In genomic region chr2:169583494-169583893, GRCh38 we compare ENCODE assay signal across 8 cellular contexts. TPM values are rescaled to one million over a fixed set of nuclear protein-coding genes. Genes with fewer than 3 reads are reported as not detected.
DNase-seq lines count a peak whose midpoint lies in the region; ATAC-seq, FAIRE-seq and TF ChIP-seq lines count a peak whose summit lies in the region.

No MANE protein-coding gene starts in this region.

- H3K4me3 ChIP-seq in HepG2 (replicated peaks in 1 of 3; ENCODE audit: insufficient read depth in 1 of 3, low read depth in 2 of 3, low read length in 3 of 3) (peak overlapping the region in 2 of 3 experiments; percentile 96 to 99; a peak in 3 of 6 replicates), right lobe of liver (no peak overlapping the region), uterus (no peak overlapping the region)

- FAIRE-seq in HepG2 (lab: Jason Lieb, UNC), result no peak

- H3K36me3 ChIP-seq in HepG2 (replicated peaks in 1 of 2; ENCODE audit: control insufficient read depth in 1 of 2, insufficient read depth in 2 of 2, low read length in 2 of 2) (no peaks in the 10 kb centered on the region), right lobe of liver (no peaks in the 10 kb centered on the region), uterus (no peaks in the 10 kb centered on the region)

- CTCF ChIA-PET in HepG2 (lab: Yijun Ruan, JAX; ENCODE audit: low intra/inter-chr PET ratio, low total read pairs), result no interaction called here

- ATAC-seq in HepG2 (no peak), right lobe of liver (no peak)

- in situ Hi-C loops in HepG2 (cut with HindIII; ENCODE audit: extremely low pct_ligation_motif_present, low pct_unique_long_range_greater_than_20kb), result no loop called here

- H3K4me3 Mint-ChIP-seq in brain, result peak overlapping the region; percentile 49 to 100 (median 99)
- peak overlapping the region; percentile 58 to 100 (median 74) for H3K4me3 Mint-ChIP-seq in nephron

- H3K4me2 ChIP-seq in HepG2 (ENCODE audit: low read depth, low read length), result peak overlapping the region; percentile 75

- POLR2A ChIA-PET in HepG2 (lab: Yijun Ruan, JAX), result interaction anchor here (2.4 kb wide), 1 partner anchor 10 kb away, joined by 21 read pairs; the partner anchor contains the start of gene FASTKD1

- no peak for TF ChIP-seq RAD21 in HepG2 (CRISPR knock-in tag; IDR thresholded peaks at IDR 0.05)

- TF ChIP-seq CTCF in HepG2 (CRISPR knock-in tag; IDR thresholded peaks at IDR 0.05) (no peak), right lobe of liver (IDR thresholded peaks at IDR 0.05) (no peak), brain (conservative IDR thresholded peaks at IDR 0.05) (no peak), nephron (IDR thresholded peaks at IDR 0.05; ENCODE audit: unreplicated experiment in 3 of 3) (no peak), uterus (IDR thresholded peaks at IDR 0.05) (no peak)

- H3K27ac Mint-ChIP-seq in brain, result peak overlapping the region in 3 of 5 experiments; percentile 81 to 100 (median 100)
- H3K27ac Mint-ChIP-seq in nephron, result peak overlapping the region in 1 of 3 experiments; percentile 96

- peaks cover 43% of the 10 kb centered on the region for H3K79me2 ChIP-seq in HepG2 (ENCODE audit: insufficient read depth, low read length)

- H3K9ac ChIP-seq in HepG2 (ENCODE audit: insufficient read depth, low read depth, low read length), result peak overlapping the region; percentile 98; the same call in 1 of the 2 replicates

- H3K27me3 ChIP-seq in HepG2 (ENCODE audit: control insufficient read depth in 1 of 2, insufficient read depth in 2 of 2, low read length in 2 of 2) (peaks cover 0 to 7% of the 10 kb centered on the region in 2 experiments; a peak in 2 of 5 replicates), right lobe of liver (no peaks in the 10 kb centered on the region), uterus (no peaks in the 10 kb centered on the region)

- peaks cover 24% of the 10 kb centered on the region for H4K20me1 ChIP-seq in HepG2 (ENCODE audit: insufficient read depth, low read length)

- H3K9me3 Mint-ChIP-seq in brain, result peaks cover 4 to 27% (median 15%) of the 10 kb centered on the region in 5 experiments
- H3K9me3 Mint-ChIP-seq in nephron, result peaks cover 6% of the 10 kb centered on the region

- intact Hi-C loops in HepG2 (cut with micrococcal nuclease; ENCODE audit: unreplicated experiment) (no loop called here), right lobe of liver (cut with DNase I) (no loop called here), uterus (cut with DNase I; ENCODE audit: low total_unique reads) (no loop called here)

- H3K4me1 Mint-ChIP-seq in brain (peaks cover 31% of the 10 kb centered on the region), nephron (peaks cover 18% of the 10 kb centered on the region)

- DNase-seq in HepG2 (ENCODE audit: low spot score) (no peak), right lobe of liver (no peak), uterus (no peak), NCI-H526 treated with DMSO at 0.1 percent for 48 hours (lab: John Stamatoyannopoulos, UW) (no peak), NCI-H2196 (lab: John Stamatoyannopoulos, UW; ENCODE audit: unreplicated experiment) (no peak), SKM-1 treated with dmso at 0.1 percent for 144 hours (lab: John Stamatoyannopoulos, UW; ENCODE audit: unreplicated experiment) (no peak)

- H3K9me3 ChIP-seq in HepG2 (ENCODE audit: low read length), result no peaks in the 10 kb centered on the region
- H3K9me3 ChIP-seq in right lobe of liver, result no peaks in the 10 kb centered on the region
- no peaks in the 10 kb centered on the region for H3K9me3 ChIP-seq in uterus

- peaks cover 31% of the 10 kb centered on the region for H3K27me3 Mint-ChIP-seq in brain
- peaks cover 4% of the 10 kb centered on the region for H3K27me3 Mint-ChIP-seq in nephron (ENCODE audit: low read depth)

- H3K27ac ChIP-seq in HepG2 (ENCODE audit: extremely low read length, insufficient read depth, low read length) (peak overlapping the region; percentile 96), right lobe of liver (peak overlapping the region in 1 of 3 donors; percentile 82), uterus (peak overlapping the region; percentile 92 to 95)

- H3K4me1 ChIP-seq in HepG2 (ENCODE audit: insufficient read depth, low read length), result peaks cover 27% of the 10 kb centered on the region
- H3K4me1 ChIP-seq in right lobe of liver, result peaks cover 0 to 15% (median 5%) of the 10 kb centered on the region in 4 donors
- H3K4me1 ChIP-seq in uterus, result peaks cover 0 to 3% of the 10 kb centered on the region in 2 donors

- peaks cover 26% of the 10 kb centered on the region for H3K36me3 Mint-ChIP-seq in brain
- H3K36me3 Mint-ChIP-seq in nephron (ENCODE audit: low read depth), result peaks cover 10% of the 10 kb centered on the region

- no TSS peak for BruUV-seq in HepG2 (replicated peaks; lab: Mats Ljungman, UMichigan)

- peak overlapping the region; percentile 98 for H2AFZ ChIP-seq in HepG2 (ENCODE audit: low read length)

- TF ChIP-seq EP300 in HepG2 (IDR thresholded peaks at IDR 0.05; ENCODE audit: low read depth in 2 of 2, low read length in 2 of 2) (no peak), HepG2 (CRISPR knock-in tag; IDR thresholded peaks at IDR 0.05; ENCODE audit: borderline replicate concordance) (no peak)

- TF ChIP-seq POLR2A in HepG2 (IDR thresholded peaks at IDR 0.05; ENCODE audit: insufficient read depth in 1 of 2, low read depth in 2 of 2, low read length in 2 of 2), result no peak
- TF ChIP-seq POLR2A in right lobe of liver (IDR thresholded peaks at IDR 0.05), result no peak
- TF ChIP-seq POLR2A in uterus (IDR thresholded peaks at IDR 0.05), result no peak

- 97% methylated on average over 5 of the region's 5 CpGs for WGBS in HepG2 (ENCODE audit: low lambda C conversion rate)
- WGBS in right lobe of liver (ENCODE audit: insufficient coverage, low coverage, low lambda C conversion rate, missing lambda C conversion rate), result 91% methylated on average over 5 of the region's 5 CpGs

TF ChIP-seq in HepG2, 621 proteins besides CTCF, POLR2A, EP300 and RAD21 (continues in another document):
- 0 out of 2 replicates have a peak, but pooled peaks have one; percentile 4 for TF ChIP-seq FLYWCH1 (CRISPR knock-in tag; IDR thresholded peaks at IDR 0.05)
- no peak for TF ChIP-seq PRMT3 (CRISPR knock-in tag; IDR thresholded peaks at IDR 0.05; ENCODE audit: borderline replicate concordance, low read depth)

RNA-seq across cellular contexts. Expression of gene PPIG, which starts 0.7 kb away (rescaled TPM):
- total RNA-seq in HepG2 (2016; rRNA removed; fragmentation: Illumina TruSeq; extraction: Trizol) (81.0 and 133 TPM in 2 replicates), right lobe of liver (10 to 100 TPM; 15.1 to 27.7 (median 23.8) TPM), uterus (10 to 100 TPM; 24.3 to 83.4 (median 59.0) TPM)
- total RNA-seq in HepG2 (2016; cell fraction: cytosol; rRNA removed; fragmentation: Illumina TruSeq; extraction: Trizol; ENCODE audit: low read depth), result 43.8 and 52.0 TPM in 2 replicates
- 82.9 and 127 TPM in 2 replicates for total RNA-seq in HepG2 (2016; cell fraction: insoluble cytoplasmic fraction; rRNA removed; fragmentation: Illumina TruSeq; extraction: Trizol)
- total RNA-seq in HepG2 (2016; cell fraction: membrane; rRNA removed; fragmentation: Illumina TruSeq; extraction: Trizol), result 24.4 and 29.2 TPM in 2 replicates
- total RNA-seq in HepG2 (2016; cell fraction: nucleus; rRNA removed; fragmentation: Illumina TruSeq; extraction: Trizol), result 72.4 and 83.1 TPM in 2 replicates
- polyA plus RNA-seq in HepG2 (2011; rRNA removed) (22.2 and 31.3 TPM in 2 replicates), brain (ENCODE audit: insufficient read depth, low read depth, low replicate concordance) (8.1 TPM)
- 8.5 and 17.7 TPM in 2 replicates for polyA plus RNA-seq in HepG2 (2011; cell fraction: cytosol; rRNA removed)
- 13.5 and 16.6 TPM in 2 replicates for polyA plus RNA-seq in HepG2 (2011; cell fraction: nucleus; rRNA removed)
- polyA plus RNA-seq in HepG2 (2012), result 32.8 and 61.8 TPM in 2 replicates
- polyA plus RNA-seq in HepG2 (2016; cell fraction: cytosol; fragmentation: Illumina TruSeq; extraction: Trizol; ENCODE audit: low read depth), result 2.2 and 3.7 TPM in 2 replicates
- polyA plus RNA-seq in HepG2 (2016; cell fraction: insoluble cytoplasmic fraction; fragmentation: Illumina TruSeq; extraction: Trizol; ENCODE audit: low read depth), result 126 and 138 TPM in 2 replicates
- polyA plus RNA-seq in HepG2 (2016; cell fraction: membrane; fragmentation: Illumina TruSeq; extraction: Trizol; ENCODE audit: low read depth), result 5.0 and 7.1 TPM in 2 replicates
- 86.8 and 89.0 TPM in 2 replicates for polyA plus RNA-seq in HepG2 (2016; cell fraction: nucleus; fragmentation: Illumina TruSeq; extraction: Trizol; ENCODE audit: insufficient read depth, low read depth)
- 4.2 and 10.6 TPM in 2 replicates for polyA minus RNA-seq in HepG2 (2011; rRNA and poly(A)+ RNA removed; ENCODE audit: low replicate concordance)
- 14.6 and 17.6 TPM in 2 replicates for polyA minus RNA-seq in HepG2 (2011; cell fraction: cytosol; rRNA and poly(A)+ RNA removed)
- polyA minus RNA-seq in HepG2 (2011; cell fraction: nucleus; rRNA and poly(A)+ RNA removed), result 76.1 and 82.5 TPM in 2 replicates

RNA-seq across cellular contexts. Expression of gene FASTKD1, which starts 9.8 kb away (rescaled TPM):
- total RNA-seq in HepG2 (2016; rRNA removed; fragmentation: Illumina TruSeq; extraction: Trizol), result 38.0 and 43.2 TPM in 2 replicates
- 15.5 and 18.7 TPM in 2 replicates for total RNA-seq in HepG2 (2016; cell fraction: cytosol; rRNA removed; fragmentation: Illumina TruSeq; extraction: Trizol; ENCODE audit: low read depth)
- 37.9 and 45.6 TPM in 2 replicates for total RNA-seq in HepG2 (2016; cell fraction: insoluble cytoplasmic fraction; rRNA removed; fragmentation: Illumina TruSeq; extraction: Trizol)
- 20.1 and 23.7 TPM in 2 replicates for total RNA-seq in HepG2 (2016; cell fraction: membrane; rRNA removed; fragmentation: Illumina TruSeq; extraction: Trizol)
- 35.9 and 37.3 TPM in 2 replicates for total RNA-seq in HepG2 (2016; cell fraction: nucleus; rRNA removed; fragmentation: Illumina TruSeq; extraction: Trizol)
- 23.8 and 35.0 TPM in 2 replicates for polyA plus RNA-seq in HepG2 (2011; rRNA removed)
- 7.2 and 9.4 TPM in 2 replicates for polyA plus RNA-seq in HepG2 (2011; cell fraction: cytosol; rRNA removed)
- 36.2 and 36.8 TPM in 2 replicates for polyA plus RNA-seq in HepG2 (2011; cell fraction: nucleus; rRNA removed)
- 25.2 and 26.2 TPM in 2 replicates for polyA plus RNA-seq in HepG2 (2012)
- polyA plus RNA-seq in HepG2 (2016; cell fraction: cytosol; fragmentation: Illumina TruSeq; extraction: Trizol; ENCODE audit: low read depth), result 3.0 and 3.8 TPM in 2 replicates
- polyA plus RNA-seq in HepG2 (2016; cell fraction: insoluble cytoplasmic fraction; fragmentation: Illumina TruSeq; extraction: Trizol; ENCODE audit: low read depth), result 34.0 and 34.1 TPM in 2 replicates
- polyA plus RNA-seq in HepG2 (2016; cell fraction: membrane; fragmentation: Illumina TruSeq; extraction: Trizol; ENCODE audit: low read depth), result 9.0 and 9.3 TPM in 2 replicates
- 55.1 and 62.3 TPM in 2 replicates for polyA plus RNA-seq in HepG2 (2016; cell fraction: nucleus; fragmentation: Illumina TruSeq; extraction: Trizol; ENCODE audit: insufficient read depth, low read depth)
- polyA minus RNA-seq in HepG2 (2011; rRNA and poly(A)+ RNA removed; ENCODE audit: low replicate concordance), result 9.1 and 13.1 TPM in 2 replicates
- polyA minus RNA-seq in HepG2 (2011; cell fraction: cytosol; rRNA and poly(A)+ RNA removed), result 9.1 and 15.7 TPM in 2 replicates
- polyA minus RNA-seq in HepG2 (2011; cell fraction: nucleus; rRNA and poly(A)+ RNA removed), result 86.7 and 90.4 TPM in 2 replicates
- 10 to 100 TPM; 11.6 to 21.1 (median 13.4) TPM for total RNA-seq in right lobe of liver
- polyA plus RNA-seq in brain (ENCODE audit: insufficient read depth, low read depth, low replicate concordance), result 4.3 TPM
- total RNA-seq in uterus, result 10 to 100 TPM in 3 of 4 donors, 1 to 10 TPM in 1; 9.4 to 35.9 (median 19.5) TPM

Comparison
In these comparisons a context has a peak if more than half of its experiments do, and no peak if none do; other contexts are left out.
1. H3K4me3 ChIP-seq: peak in HepG2 (2 of 3); none in right lobe of liver (0 of 3) and uterus (0 of 2).